In genomic region chr12:105076913-105077312, GRCh38 we compare ENCODE assay signal across 22 cellular contexts.
"Had no signal": no experiment of that assay in that cellular context is flagged by ENCODE, and none has a peak within 500 bp of the region (broad histone marks: within the 10 kb centered on the region; RNA-seq: fewer than 3 reads in every experiment).

No MANE protein-coding gene starts in this region.

- H3K27ac ChIP-seq: colonic mucosa, lower lobe of right lung, neural progenitor cell, ovary, psoas muscle, skin epidermis had no signal

- H3K9me3 ChIP-seq: colonic mucosa, lower lobe of right lung, ovary, psoas muscle, tibial artery had no signal

- H2AFZ ChIP-seq: neural progenitor cell had no signal

- DNase-seq: central memory CD4-positive, alpha-beta T cell; colonic mucosa; effector CD8-positive, alpha-beta T cell; endodermal cell; foreskin melanocyte; glutamatergic neuron; left ventricle myocardium superior; lower lobe of right lung; ovary; posterior cingulate gyrus; psoas muscle; stimulated activated CD4-positive, alpha-beta T cell treated with anti-CD3 and anti-CD28 coated beads, Interleukin-15, amount 100 ng/mL, for 24 hours; stimulated activated CD4-positive, alpha-beta T cell treated with anti-CD3 and anti-CD28 coated beads, Interleukin-2, amount 100 ng/mL, for 48 hours; stimulated activated naive B cell treated with anti-CD40 and anti-IgM and Interleukin-4, amounts not matched to agents 10 μg/mL and 1 μg/mL and 100 μg/mL, for 72 hours; stimulated activated naive CD8-positive, alpha-beta T cell treated with anti-CD3 and anti-CD28 coated beads, Interleukin-15, amount 100 ng/mL, for 72 hours had no signal

- H3K4me3 ChIP-seq: colonic mucosa, lower lobe of right lung, neural progenitor cell, ovary, psoas muscle, skin epidermis, tibial artery had no signal

- H3K4me2 ChIP-seq: neural progenitor cell had no signal

- H3K4me1 ChIP-seq: colonic mucosa, psoas muscle had no signal

- ATAC-seq: esophagus mucosa; lower lobe of right lung; natural killer cell treated with Interleukin-12 subunit alpha and Interleukin-12 subunit beta and Interleukin-15 and Interleukin-18, amount 100 ng/mL, for 72 hours; psoas muscle; stimulated activated naive B cell treated with anti-CD40 and anti-IgM and Interleukin-4, amounts not matched to agents 10 μg/mL and 1 μg/mL and 100 μg/mL, for 72 hours; stimulated activated naive CD8-positive, alpha-beta T cell treated with anti-CD3 and anti-CD28 coated beads, Interleukin-15, amount 100 ng/mL, for 72 hours had no signal

- H3K36me3 ChIP-seq: colonic mucosa, lower lobe of right lung, neural progenitor cell, ovary had no signal

- H3K9me3 Mint-ChIP-seq: dendritic cell treated with granulocyte-macrophage colony-stimulating factor and Interleukin-4, amounts not matched to agents 40 ng/mL and 50 ng/mL, for 4 days; endodermal cell; natural killer cell treated with Interleukin-12 subunit alpha and Interleukin-12 subunit beta and Interleukin-15 and Interleukin-18, amount 100 ng/mL, for 72 hours; neural progenitor cell; stimulated activated naive B cell treated with anti-CD40 and anti-IgM and Interleukin-4, amounts not matched to agents 10 μg/mL and 1 μg/mL and 100 μg/mL, for 72 hours; stimulated activated naive CD8-positive, alpha-beta T cell treated with anti-CD3 and anti-CD28 coated beads, Interleukin-15, amount 100 ng/mL, for 72 hours; type B pancreatic cell had no signal

- H3K4me3 Mint-ChIP-seq: dendritic cell treated with granulocyte-macrophage colony-stimulating factor and Interleukin-4, amounts not matched to agents 40 ng/mL and 50 ng/mL, for 4 days; endodermal cell; natural killer cell treated with Interleukin-12 subunit alpha and Interleukin-12 subunit beta and Interleukin-15 and Interleukin-18, amount 100 ng/mL, for 72 hours; neural progenitor cell; stimulated activated naive B cell treated with anti-CD40 and anti-IgM and Interleukin-4, amounts not matched to agents 10 μg/mL and 1 μg/mL and 100 μg/mL, for 72 hours; stimulated activated naive CD8-positive, alpha-beta T cell treated with anti-CD3 and anti-CD28 coated beads, Interleukin-15, amount 100 ng/mL, for 72 hours; type B pancreatic cell had no signal

- H3K9ac ChIP-seq: neural progenitor cell had no signal

- H3K27me3 ChIP-seq: colonic mucosa, ovary, tibial artery had no signal

- H3K36me3 Mint-ChIP-seq: natural killer cell treated with Interleukin-12 subunit alpha and Interleukin-12 subunit beta and Interleukin-15 and Interleukin-18, amount 100 ng/mL, for 72 hours; neural progenitor cell; stimulated activated naive B cell treated with anti-CD40 and anti-IgM and Interleukin-4, amounts not matched to agents 10 μg/mL and 1 μg/mL and 100 μg/mL, for 72 hours; type B pancreatic cell had no signal

- H3K27ac Mint-ChIP-seq: dendritic cell treated with granulocyte-macrophage colony-stimulating factor and Interleukin-4, amounts not matched to agents 40 ng/mL and 50 ng/mL, for 4 days; endodermal cell; natural killer cell treated with Interleukin-12 subunit alpha and Interleukin-12 subunit beta and Interleukin-15 and Interleukin-18, amount 100 ng/mL, for 72 hours; neural progenitor cell; stimulated activated naive B cell treated with anti-CD40 and anti-IgM and Interleukin-4, amounts not matched to agents 10 μg/mL and 1 μg/mL and 100 μg/mL, for 72 hours; stimulated activated naive CD8-positive, alpha-beta T cell treated with anti-CD3 and anti-CD28 coated beads, Interleukin-15, amount 100 ng/mL, for 72 hours; type B pancreatic cell had no signal

- H3K4me1 Mint-ChIP-seq: neural progenitor cell; stimulated activated naive B cell treated with anti-CD40 and anti-IgM and Interleukin-4, amounts not matched to agents 10 μg/mL and 1 μg/mL and 100 μg/mL, for 72 hours; stimulated activated naive CD8-positive, alpha-beta T cell treated with anti-CD3 and anti-CD28 coated beads, Interleukin-15, amount 100 ng/mL, for 72 hours had no signal

- H3K27me3 Mint-ChIP-seq: dendritic cell treated with granulocyte-macrophage colony-stimulating factor and Interleukin-4, amounts not matched to agents 40 ng/mL and 50 ng/mL, for 4 days; stimulated activated naive B cell treated with anti-CD40 and anti-IgM and Interleukin-4, amounts not matched to agents 10 μg/mL and 1 μg/mL and 100 μg/mL, for 72 hours; stimulated activated naive CD8-positive, alpha-beta T cell treated with anti-CD3 and anti-CD28 coated beads, Interleukin-15, amount 100 ng/mL, for 72 hours had no signal
